Comparison of ENCODE assay signal across 1 cellular context in the genomic region with DNA sequence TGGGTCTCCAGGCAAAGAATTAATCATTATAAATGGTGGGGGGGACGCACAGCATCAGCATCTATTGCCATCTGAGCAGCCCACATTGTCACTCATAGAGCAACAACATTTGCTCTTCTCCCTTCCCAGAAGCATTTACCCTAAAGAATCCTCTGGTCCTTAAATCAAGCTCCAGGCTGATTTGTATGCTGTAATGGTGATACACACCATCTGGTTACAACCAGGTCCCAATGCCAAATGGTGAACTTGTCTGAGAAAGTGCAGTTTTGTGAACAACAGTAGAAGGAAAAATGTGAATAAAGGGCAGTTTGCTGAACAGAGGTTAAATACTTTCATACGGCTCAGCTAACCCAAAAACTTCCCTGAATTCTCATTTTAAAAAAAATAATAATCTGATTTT.
TF ChIP-seq lines count a peak whose summit lies in the region.

No MANE protein-coding gene starts in this region.

TF ChIP-seq in IMR-90, 13 proteins besides CTCF, POLR2A, EP300 and RAD21 (continued from another document):
- TF ChIP-seq MAFK (IDR thresholded peaks at IDR 0.05; ENCODE audit: low read depth, low read length) (no peak), SMC3 (IDR thresholded peaks at IDR 0.05; ENCODE audit: low read depth, low read length) (no peak), NFE2L2 (IDR thresholded peaks at IDR 0.05; ENCODE audit: low read depth, low read length) (no peak), RCOR1 (IDR thresholded peaks at IDR 0.05; ENCODE audit: insufficient replicate concordance, low read length) (no peak), RFX5 (IDR thresholded peaks at IDR 0.05; ENCODE audit: low read depth, low read length) (no peak), MXI1 (IDR thresholded peaks at IDR 0.05; ENCODE audit: borderline replicate concordance, low read depth, low read length) (no peak), MAZ (IDR thresholded peaks at IDR 0.05; ENCODE audit: borderline replicate concordance, low read depth, low read length) (no peak)
- TF ChIP-seq, protein P1, sequence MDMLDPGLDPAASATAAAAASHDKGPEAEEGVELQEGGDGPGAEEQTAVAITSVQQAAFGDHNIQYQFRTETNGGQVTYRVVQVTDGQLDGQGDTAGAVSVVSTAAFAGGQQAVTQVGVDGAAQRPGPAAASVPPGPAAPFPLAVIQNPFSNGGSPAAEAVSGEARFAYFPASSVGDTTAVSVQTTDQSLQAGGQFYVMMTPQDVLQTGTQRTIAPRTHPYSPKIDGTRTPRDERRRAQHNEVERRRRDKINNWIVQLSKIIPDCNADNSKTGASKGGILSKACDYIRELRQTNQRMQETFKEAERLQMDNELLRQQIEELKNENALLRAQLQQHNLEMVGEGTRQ (IDR thresholded peaks at IDR 0.05; ENCODE audit: low read depth, low read length) = no peak
